1 cellular context compared by ENCODE assay signal in the genomic region with DNA sequence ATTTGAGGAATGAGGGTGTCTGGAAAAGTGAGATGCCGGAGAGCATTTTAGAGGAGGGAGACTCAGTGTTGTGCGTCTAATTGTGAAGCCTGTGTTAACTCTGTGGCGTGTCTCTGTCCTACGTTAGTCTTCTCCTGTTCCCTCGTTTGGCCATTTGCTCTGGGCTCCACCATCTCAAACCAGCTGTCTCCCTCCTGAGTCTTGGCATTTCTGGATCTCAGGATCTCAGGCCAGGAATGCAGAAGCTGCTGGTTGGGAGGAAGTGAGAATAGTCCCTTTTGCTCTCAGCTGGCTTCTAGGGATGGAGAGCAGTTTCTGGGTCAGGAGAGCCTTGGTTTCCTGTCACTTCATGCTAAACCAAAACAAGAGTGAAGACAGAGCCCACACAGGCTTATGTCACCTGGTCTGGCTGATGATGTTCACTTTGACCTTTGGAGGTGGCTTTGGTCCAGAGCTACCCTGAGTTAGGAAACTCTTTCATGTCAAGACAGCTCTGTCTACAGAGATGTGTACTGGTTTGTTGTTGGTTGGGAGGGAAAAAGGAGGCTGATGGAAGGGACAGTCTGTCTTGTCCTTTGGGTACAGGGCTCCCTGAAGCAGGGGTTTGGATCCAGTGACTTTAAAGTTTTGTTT.
TF ChIP-seq lines count a peak whose summit lies in the region.

No MANE protein-coding gene starts in this region.

TF ChIP-seq in WTC11, 78 proteins besides CTCF, POLR2A, EP300 and RAD21:
- TF ChIP-seq, protein P1, sequence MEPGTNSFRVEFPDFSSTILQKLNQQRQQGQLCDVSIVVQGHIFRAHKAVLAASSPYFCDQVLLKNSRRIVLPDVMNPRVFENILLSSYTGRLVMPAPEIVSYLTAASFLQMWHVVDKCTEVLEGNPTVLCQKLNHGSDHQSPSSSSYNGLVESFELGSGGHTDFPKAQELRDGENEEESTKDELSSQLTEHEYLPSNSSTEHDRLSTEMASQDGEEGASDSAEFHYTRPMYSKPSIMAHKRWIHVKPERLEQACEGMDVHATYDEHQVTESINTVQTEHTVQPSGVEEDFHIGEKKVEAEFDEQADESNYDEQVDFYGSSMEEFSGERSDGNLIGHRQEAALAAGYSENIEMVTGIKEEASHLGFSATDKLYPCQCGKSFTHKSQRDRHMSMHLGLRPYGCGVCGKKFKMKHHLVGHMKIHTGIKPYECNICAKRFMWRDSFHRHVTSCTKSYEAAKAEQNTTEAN (CRISPR knock-in tag; IDR thresholded peaks at IDR 0.05), result no peak
- TF ChIP-seq NFE2L1 (CRISPR knock-in tag; IDR thresholded peaks at IDR 0.05) (no peak), CDX4 (CRISPR knock-in tag; IDR thresholded peaks at IDR 0.05; ENCODE audit: borderline replicate concordance) (no peak), MYBL2 (CRISPR knock-in tag; IDR thresholded peaks at IDR 0.05) (no peak), ELF4 (CRISPR knock-in tag; IDR thresholded peaks at IDR 0.05; ENCODE audit: low read depth) (no peak), FOXJ3 (CRISPR knock-in tag; IDR thresholded peaks at IDR 0.05; ENCODE audit: borderline replicate concordance) (no peak), CBFB (CRISPR knock-in tag; IDR thresholded peaks at IDR 0.05; ENCODE audit: low read depth) (no peak), EMX1 (CRISPR knock-in tag; IDR thresholded peaks at IDR 0.05) (no peak), ZNF317 (CRISPR knock-in tag; IDR thresholded peaks at IDR 0.05; ENCODE audit: borderline replicate concordance, low read depth) (no peak)
- TF ChIP-seq, protein P2, sequence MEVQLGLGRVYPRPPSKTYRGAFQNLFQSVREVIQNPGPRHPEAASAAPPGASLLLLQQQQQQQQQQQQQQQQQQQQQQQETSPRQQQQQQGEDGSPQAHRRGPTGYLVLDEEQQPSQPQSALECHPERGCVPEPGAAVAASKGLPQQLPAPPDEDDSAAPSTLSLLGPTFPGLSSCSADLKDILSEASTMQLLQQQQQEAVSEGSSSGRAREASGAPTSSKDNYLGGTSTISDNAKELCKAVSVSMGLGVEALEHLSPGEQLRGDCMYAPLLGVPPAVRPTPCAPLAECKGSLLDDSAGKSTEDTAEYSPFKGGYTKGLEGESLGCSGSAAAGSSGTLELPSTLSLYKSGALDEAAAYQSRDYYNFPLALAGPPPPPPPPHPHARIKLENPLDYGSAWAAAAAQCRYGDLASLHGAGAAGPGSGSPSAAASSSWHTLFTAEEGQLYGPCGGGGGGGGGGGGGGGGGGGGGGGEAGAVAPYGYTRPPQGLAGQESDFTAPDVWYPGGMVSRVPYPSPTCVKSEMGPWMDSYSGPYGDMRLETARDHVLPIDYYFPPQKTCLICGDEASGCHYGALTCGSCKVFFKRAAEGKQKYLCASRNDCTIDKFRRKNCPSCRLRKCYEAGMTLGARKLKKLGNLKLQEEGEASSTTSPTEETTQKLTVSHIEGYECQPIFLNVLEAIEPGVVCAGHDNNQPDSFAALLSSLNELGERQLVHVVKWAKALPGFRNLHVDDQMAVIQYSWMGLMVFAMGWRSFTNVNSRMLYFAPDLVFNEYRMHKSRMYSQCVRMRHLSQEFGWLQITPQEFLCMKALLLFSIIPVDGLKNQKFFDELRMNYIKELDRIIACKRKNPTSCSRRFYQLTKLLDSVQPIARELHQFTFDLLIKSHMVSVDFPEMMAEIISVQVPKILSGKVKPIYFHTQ (CRISPR knock-in tag; IDR thresholded peaks at IDR 0.05), result no peak
- TF ChIP-seq, protein P3, sequence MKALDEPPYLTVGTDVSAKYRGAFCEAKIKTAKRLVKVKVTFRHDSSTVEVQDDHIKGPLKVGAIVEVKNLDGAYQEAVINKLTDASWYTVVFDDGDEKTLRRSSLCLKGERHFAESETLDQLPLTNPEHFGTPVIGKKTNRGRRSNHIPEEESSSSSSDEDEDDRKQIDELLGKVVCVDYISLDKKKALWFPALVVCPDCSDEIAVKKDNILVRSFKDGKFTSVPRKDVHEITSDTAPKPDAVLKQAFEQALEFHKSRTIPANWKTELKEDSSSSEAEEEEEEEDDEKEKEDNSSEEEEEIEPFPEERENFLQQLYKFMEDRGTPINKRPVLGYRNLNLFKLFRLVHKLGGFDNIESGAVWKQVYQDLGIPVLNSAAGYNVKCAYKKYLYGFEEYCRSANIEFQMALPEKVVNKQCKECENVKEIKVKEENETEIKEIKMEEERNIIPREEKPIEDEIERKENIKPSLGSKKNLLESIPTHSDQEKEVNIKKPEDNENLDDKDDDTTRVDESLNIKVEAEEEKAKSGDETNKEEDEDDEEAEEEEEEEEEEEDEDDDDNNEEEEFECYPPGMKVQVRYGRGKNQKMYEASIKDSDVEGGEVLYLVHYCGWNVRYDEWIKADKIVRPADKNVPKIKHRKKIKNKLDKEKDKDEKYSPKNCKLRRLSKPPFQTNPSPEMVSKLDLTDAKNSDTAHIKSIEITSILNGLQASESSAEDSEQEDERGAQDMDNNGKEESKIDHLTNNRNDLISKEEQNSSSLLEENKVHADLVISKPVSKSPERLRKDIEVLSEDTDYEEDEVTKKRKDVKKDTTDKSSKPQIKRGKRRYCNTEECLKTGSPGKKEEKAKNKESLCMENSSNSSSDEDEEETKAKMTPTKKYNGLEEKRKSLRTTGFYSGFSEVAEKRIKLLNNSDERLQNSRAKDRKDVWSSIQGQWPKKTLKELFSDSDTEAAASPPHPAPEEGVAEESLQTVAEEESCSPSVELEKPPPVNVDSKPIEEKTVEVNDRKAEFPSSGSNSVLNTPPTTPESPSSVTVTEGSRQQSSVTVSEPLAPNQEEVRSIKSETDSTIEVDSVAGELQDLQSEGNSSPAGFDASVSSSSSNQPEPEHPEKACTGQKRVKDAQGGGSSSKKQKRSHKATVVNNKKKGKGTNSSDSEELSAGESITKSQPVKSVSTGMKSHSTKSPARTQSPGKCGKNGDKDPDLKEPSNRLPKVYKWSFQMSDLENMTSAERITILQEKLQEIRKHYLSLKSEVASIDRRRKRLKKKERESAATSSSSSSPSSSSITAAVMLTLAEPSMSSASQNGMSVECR (CRISPR knock-in tag; IDR thresholded peaks at IDR 0.05; ENCODE audit: borderline replicate concordance), result no peak
- TF ChIP-seq, protein P4, sequence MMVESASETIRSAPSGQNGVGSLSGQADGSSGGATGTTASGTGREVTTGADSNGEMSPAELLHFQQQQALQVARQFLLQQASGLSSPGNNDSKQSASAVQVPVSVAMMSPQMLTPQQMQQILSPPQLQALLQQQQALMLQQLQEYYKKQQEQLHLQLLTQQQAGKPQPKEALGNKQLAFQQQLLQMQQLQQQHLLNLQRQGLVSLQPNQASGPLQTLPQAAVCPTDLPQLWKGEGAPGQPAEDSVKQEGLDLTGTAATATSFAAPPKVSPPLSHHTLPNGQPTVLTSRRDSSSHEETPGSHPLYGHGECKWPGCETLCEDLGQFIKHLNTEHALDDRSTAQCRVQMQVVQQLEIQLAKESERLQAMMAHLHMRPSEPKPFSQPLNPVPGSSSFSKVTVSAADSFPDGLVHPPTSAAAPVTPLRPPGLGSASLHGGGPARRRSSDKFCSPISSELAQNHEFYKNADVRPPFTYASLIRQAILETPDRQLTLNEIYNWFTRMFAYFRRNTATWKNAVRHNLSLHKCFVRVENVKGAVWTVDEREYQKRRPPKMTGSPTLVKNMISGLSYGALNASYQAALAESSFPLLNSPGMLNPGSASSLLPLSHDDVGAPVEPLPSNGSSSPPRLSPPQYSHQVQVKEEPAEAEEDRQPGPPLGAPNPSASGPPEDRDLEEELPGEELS (CRISPR knock-in tag; IDR thresholded peaks at IDR 0.05), result no peak
- TF ChIP-seq, protein P5, sequence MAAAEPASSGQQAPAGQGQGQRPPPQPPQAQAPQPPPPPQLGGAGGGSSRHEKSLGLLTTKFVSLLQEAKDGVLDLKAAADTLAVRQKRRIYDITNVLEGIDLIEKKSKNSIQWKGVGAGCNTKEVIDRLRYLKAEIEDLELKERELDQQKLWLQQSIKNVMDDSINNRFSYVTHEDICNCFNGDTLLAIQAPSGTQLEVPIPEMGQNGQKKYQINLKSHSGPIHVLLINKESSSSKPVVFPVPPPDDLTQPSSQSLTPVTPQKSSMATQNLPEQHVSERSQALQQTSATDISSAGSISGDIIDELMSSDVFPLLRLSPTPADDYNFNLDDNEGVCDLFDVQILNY (CRISPR knock-in tag; IDR thresholded peaks at IDR 0.05), result no peak
